Comparison of ENCODE assay signal across 8 cellular contexts in the genomic region with DNA sequence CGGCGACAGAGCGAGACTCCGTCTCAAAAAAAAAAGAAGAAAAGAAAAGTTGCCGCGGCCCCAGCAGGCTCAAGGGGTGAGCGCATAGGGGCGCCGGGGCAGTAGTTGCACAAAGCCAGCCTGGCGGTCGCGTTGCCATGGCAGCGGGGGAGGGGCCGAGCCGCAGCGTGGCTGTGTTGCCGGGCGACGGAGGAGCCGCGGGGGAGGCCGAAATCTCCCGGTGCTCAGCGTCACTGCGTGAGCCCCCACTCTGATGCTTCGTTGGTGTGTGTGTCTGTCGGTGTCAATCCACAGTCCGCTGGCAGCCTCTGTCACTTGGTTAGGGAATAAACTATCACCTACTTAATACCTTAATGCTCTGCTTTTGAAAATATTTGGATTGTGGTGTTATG.
DNase-seq lines count a peak whose midpoint lies in the region; ATAC-seq and TF ChIP-seq lines count a peak whose summit lies in the region.

No MANE protein-coding gene starts in this region.

- ATAC-seq in GM21423 (IDR thresholded peaks at IDR 0.05; ENCODE audit: unreplicated experiment) (peak; percentile 88), Right ventricle myocardium superior (ENCODE audit: poor library complexity) (peak; percentile 95)

- H3K4me1 Mint-ChIP-seq in activated naive CD8-positive, alpha-beta T cell (ENCODE audit: low read depth): peaks cover 10% of the 10 kb centered on the region

- no peak for TF ChIP-seq EP300 in SK-N-SH (IDR thresholded peaks at IDR 0.05; ENCODE audit: borderline replicate concordance in 1 of 2, low read depth in 1 of 2, low read length in 1 of 2)

- peak overlapping the region; percentile 91 for H3K4me3 Mint-ChIP-seq in activated naive CD8-positive, alpha-beta T cell

- H3K79me2 ChIP-seq in SK-N-SH (ENCODE audit: insufficient read depth) (no peaks in the 10 kb centered on the region), osteoblast (ENCODE audit: insufficient read depth, low read length) (no peaks in the 10 kb centered on the region)

- H3K4me3 ChIP-seq in SK-N-SH (ENCODE audit: low read depth in 2 of 2, low read length in 1 of 2) (peak overlapping the region; percentile 79 to 92), osteoblast (ENCODE audit: insufficient read depth, low read length) (peak overlapping the region; percentile 94), testis (peak overlapping the region; percentile 52 to 63)

- H3K9me3 ChIP-seq in SK-N-SH: no peaks in the 10 kb centered on the region
- H3K9me3 ChIP-seq in osteoblast (ENCODE audit: low read depth, low read length): no peaks in the 10 kb centered on the region
- H3K9me3 ChIP-seq in testis: no peaks in the 10 kb centered on the region

- peak overlapping the region; percentile 94 for H3K9ac ChIP-seq in SK-N-SH

- no peaks in the 10 kb centered on the region for H3K9me3 Mint-ChIP-seq in activated naive CD8-positive, alpha-beta T cell (ENCODE audit: low read depth)

- peak overlapping the region; percentile 96 for H2AFZ ChIP-seq in SK-N-SH (ENCODE audit: low read depth)
- peak overlapping the region; percentile 98 for H2AFZ ChIP-seq in osteoblast (ENCODE audit: low read length)

- H3F3A ChIP-seq in SK-N-SH (replicated peaks; ENCODE audit: insufficient read depth): peaks cover 12% of the 10 kb centered on the region

- peak overlapping the region; percentile 54 for H3K27ac Mint-ChIP-seq in activated naive CD8-positive, alpha-beta T cell

- H3K9me2 ChIP-seq in SK-N-SH: no peaks in the 10 kb centered on the region

- H3K4me2 ChIP-seq in SK-N-SH (peak overlapping the region; percentile 100), osteoblast (ENCODE audit: insufficient read depth, low read length) (peak overlapping the region; percentile 98)

- TF ChIP-seq CTCF in SK-N-SH (IDR thresholded peaks at IDR 0.05) (no peak), osteoblast (IDR thresholded peaks at IDR 0.05; ENCODE audit: extremely low read depth, low read depth, low read length) (no peak), testis (IDR thresholded peaks at IDR 0.05) (no peak)

- DNase-seq in COR-L47 (lab: John Stamatoyannopoulos, UW): peak; percentile 66
- DNase-seq in HUDEP-2 (lab: John Stamatoyannopoulos, UW; ENCODE audit: unreplicated experiment in 76 of 76): peak in 49 of 76 experiments; percentile 2 to 58 (median 23)
- peak; percentile 89 for DNase-seq in SK-N-SH
- DNase-seq in Right ventricle myocardium superior: peak; percentile 91
- DNase-seq in osteoblast (ENCODE audit: insufficient read length, low spot score, missing footprints): peak; percentile 98
- DNase-seq in testis: peak; percentile 92

- no peaks in the 10 kb centered on the region for H3K36me3 ChIP-seq in SK-N-SH (replicated peaks in 1 of 2; ENCODE audit: control insufficient read depth in 1 of 2, insufficient read depth in 2 of 2, low read length in 1 of 2)
- H3K36me3 ChIP-seq in osteoblast (ENCODE audit: insufficient read depth, low read length): no peaks in the 10 kb centered on the region
- H3K36me3 ChIP-seq in testis (ENCODE audit: low read depth, missing control alignments): no peaks in the 10 kb centered on the region

- intact Hi-C loops in Right ventricle myocardium superior (cut with DNase I): no loop called here
- intact Hi-C loops in testis (cut with DNase I; ENCODE audit: low total_unique reads): no loop called here

- peaks cover 8% of the 10 kb centered on the region for H3K27me3 Mint-ChIP-seq in activated naive CD8-positive, alpha-beta T cell

- POLR2A ChIA-PET in SK-N-SH (lab: Yijun Ruan, JAX): no interaction called here

- TF ChIP-seq POLR2A in testis (IDR thresholded peaks at IDR 0.05): no peak

- H3K27ac ChIP-seq in SK-N-SH (ENCODE audit: low read depth in 2 of 2, low read length in 1 of 2) (peak overlapping the region; percentile 66 to 98; a peak in 3 of 4 replicates), osteoblast (ENCODE audit: low read depth, low read length) (peak overlapping the region; percentile 96), testis (no peak overlapping the region)

- TF ChIP-seq RAD21 in SK-N-SH (IDR thresholded peaks at IDR 0.05; ENCODE audit: low read length): no peak

- H3K27me3 ChIP-seq in SK-N-SH (ENCODE audit: insufficient read depth) (no peaks in the 10 kb centered on the region), osteoblast (ENCODE audit: insufficient read depth, low read length) (no peaks in the 10 kb centered on the region), testis (no peaks in the 10 kb centered on the region)

- H3K4me1 ChIP-seq in SK-N-SH (ENCODE audit: control insufficient read depth in 1 of 2, insufficient read depth in 2 of 2, low read depth in 1 of 2, low read length in 1 of 2) (peaks cover 0 to 4% of the 10 kb centered on the region in 2 experiments; a peak in 1 of 4 replicates), osteoblast (ENCODE audit: insufficient read depth, low read length) (peaks cover 3% of the 10 kb centered on the region), testis (no peaks in the 10 kb centered on the region)

- H3K36me3 Mint-ChIP-seq in activated naive CD8-positive, alpha-beta T cell: no peaks in the 10 kb centered on the region

- 2% methylated on average over 28 of the region's 28 CpGs for WGBS in SK-N-SH (ENCODE audit: low lambda C conversion rate)
- WGBS in testis, 2 donors: 1% methylated on average over 28 of the region's 28 CpGs

- no peaks in the 10 kb centered on the region for H4K20me1 ChIP-seq in SK-N-SH (ENCODE audit: insufficient read depth)
- no peaks in the 10 kb centered on the region for H4K20me1 ChIP-seq in osteoblast (ENCODE audit: insufficient read depth, low read length)

- CTCF ChIA-PET in SK-N-SH (lab: Yijun Ruan, JAX): interaction anchor here (1.0 to 2.0 kb wide), 4 partner anchors 19 to 54 kb away, joined by 3 to 8 read pairs (median 3); no protein-coding TSS in a partner anchor

TF ChIP-seq in SK-N-SH, 30 proteins besides CTCF, POLR2A, EP300 and RAD21:
- TF ChIP-seq RXRA (IDR thresholded peaks at IDR 0.05; ENCODE audit: borderline replicate concordance, low read depth) (no peak), SMC3 (IDR thresholded peaks at IDR 0.05; ENCODE audit: low read depth, low read length) (no peak), TCF12 (IDR thresholded peaks at IDR 0.05) (no peak), SIN3A (IDR thresholded peaks at IDR 0.05; ENCODE audit: borderline replicate concordance, low read depth, low read length) (peak; percentile 51; the same call in 1 of the 2 replicates), NFIC (IDR thresholded peaks at IDR 0.05; ENCODE audit: borderline replicate concordance) (no peak), GABPA (IDR thresholded peaks at IDR 0.05; ENCODE audit: low read depth) (no peak), GATA2 (CRISPR knock-in tag; IDR thresholded peaks at IDR 0.05) (no peak), FOXJ3 (CRISPR knock-in tag; IDR thresholded peaks at IDR 0.05) (no peak), MXI1 (IDR thresholded peaks at IDR 0.05; ENCODE audit: low read depth, low read length) (peak; percentile 85), NRF1 (IDR thresholded peaks at IDR 0.05; ENCODE audit: low read depth, low read length) (no peak)
- TF ChIP-seq, protein P1, sequence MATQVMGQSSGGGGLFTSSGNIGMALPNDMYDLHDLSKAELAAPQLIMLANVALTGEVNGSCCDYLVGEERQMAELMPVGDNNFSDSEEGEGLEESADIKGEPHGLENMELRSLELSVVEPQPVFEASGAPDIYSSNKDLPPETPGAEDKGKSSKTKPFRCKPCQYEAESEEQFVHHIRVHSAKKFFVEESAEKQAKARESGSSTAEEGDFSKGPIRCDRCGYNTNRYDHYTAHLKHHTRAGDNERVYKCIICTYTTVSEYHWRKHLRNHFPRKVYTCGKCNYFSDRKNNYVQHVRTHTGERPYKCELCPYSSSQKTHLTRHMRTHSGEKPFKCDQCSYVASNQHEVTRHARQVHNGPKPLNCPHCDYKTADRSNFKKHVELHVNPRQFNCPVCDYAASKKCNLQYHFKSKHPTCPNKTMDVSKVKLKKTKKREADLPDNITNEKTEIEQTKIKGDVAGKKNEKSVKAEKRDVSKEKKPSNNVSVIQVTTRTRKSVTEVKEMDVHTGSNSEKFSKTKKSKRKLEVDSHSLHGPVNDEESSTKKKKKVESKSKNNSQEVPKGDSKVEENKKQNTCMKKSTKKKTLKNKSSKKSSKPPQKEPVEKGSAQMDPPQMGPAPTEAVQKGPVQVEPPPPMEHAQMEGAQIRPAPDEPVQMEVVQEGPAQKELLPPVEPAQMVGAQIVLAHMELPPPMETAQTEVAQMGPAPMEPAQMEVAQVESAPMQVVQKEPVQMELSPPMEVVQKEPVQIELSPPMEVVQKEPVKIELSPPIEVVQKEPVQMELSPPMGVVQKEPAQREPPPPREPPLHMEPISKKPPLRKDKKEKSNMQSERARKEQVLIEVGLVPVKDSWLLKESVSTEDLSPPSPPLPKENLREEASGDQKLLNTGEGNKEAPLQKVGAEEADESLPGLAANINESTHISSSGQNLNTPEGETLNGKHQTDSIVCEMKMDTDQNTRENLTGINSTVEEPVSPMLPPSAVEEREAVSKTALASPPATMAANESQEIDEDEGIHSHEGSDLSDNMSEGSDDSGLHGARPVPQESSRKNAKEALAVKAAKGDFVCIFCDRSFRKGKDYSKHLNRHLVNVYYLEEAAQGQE (IDR thresholded peaks at IDR 0.05; ENCODE audit: low read depth, low read length): no peak
TF ChIP-seq in SK-N-SH: peak in this region for 2.

Comparison
In these comparisons a context has a peak if more than half of its experiments do, and no peak if none do; other contexts are left out.
1. DNase-seq: peak in every context shown above with its lines; median percentile 98 in osteoblast; 92 in testis; 91 in Right ventricle myocardium superior; 89 in SK-N-SH; 66 in COR-L47; 23 in HUDEP-2.
2. H3K27ac ChIP-seq: peak in SK-N-SH (2 of 2) and osteoblast (single experiment); none in testis (0 of 2).
3. Peak in every context shown above with its lines, with median percentiles within 50 percentile points of each other: H3K4me3 ChIP-seq.